In the genomic region with DNA sequence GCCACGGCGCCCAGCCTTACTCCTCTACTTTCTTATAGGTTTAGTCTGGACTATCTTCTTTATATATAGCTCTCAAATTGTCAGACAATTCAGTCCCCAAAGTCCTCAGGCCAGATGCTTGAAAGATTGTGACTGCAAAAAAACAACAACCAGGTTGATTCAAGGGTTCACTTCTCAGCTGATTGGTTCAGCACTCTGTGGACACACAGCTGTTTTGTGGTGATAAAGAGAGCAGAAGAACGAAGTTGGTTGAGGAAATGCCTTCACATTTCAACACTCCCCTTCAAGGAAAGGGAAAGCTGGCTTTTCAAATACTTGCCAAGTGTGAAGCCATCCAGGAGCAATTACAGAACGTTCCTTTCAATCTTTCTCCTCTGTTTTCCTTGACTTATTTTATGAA, we compare ENCODE assay signal across 15 cellular contexts.
DNase-seq lines count a peak whose midpoint lies in the region; ATAC-seq and TF ChIP-seq lines count a peak whose summit lies in the region.
"Had no signal": no experiment of that assay in that cellular context is flagged by ENCODE, and none has a peak within 500 bp of the region (broad histone marks: within the 10 kb centered on the region; RNA-seq: fewer than 3 reads in every experiment).

No MANE protein-coding gene starts in this region.

- intact Hi-C loops in Right ventricle myocardium superior (cut with DNase I) (no loop called here), lower lobe of right lung (cut with DNase I) (no loop called here)

- H3K9me3 ChIP-seq in right atrium auricular region (no peaks in the 10 kb centered on the region), lower lobe of right lung (no peaks in the 10 kb centered on the region)

- peaks cover 11% of the 10 kb centered on the region for H3K27me3 Mint-ChIP-seq in activated CD8-positive, alpha-beta memory T cell treated with anti-CD3 and anti-CD28 coated beads, Interleukin-2, amount 10 ng/mL, durations not matched to agents 7 days and 5 days
- peaks cover 23% of the 10 kb centered on the region for H3K27me3 Mint-ChIP-seq in stimulated activated memory B cell treated with anti-CD40 and anti-IgM and Interleukin-4, amounts not matched to agents 10 μg/mL and 1 μg/mL and 100 μg/mL, for 72 hours

- CTCF ChIA-PET in activated CD8-positive, alpha-beta memory T cell treated with anti-CD3 and anti-CD28 coated beads, Interleukin-2, amount 10 ng/mL, durations not matched to agents 7 days and 5 days (lab: Charles Lee) = no interaction called here

- no peaks in the 10 kb centered on the region for H3K27me3 ChIP-seq in right atrium auricular region
- no peaks in the 10 kb centered on the region for H3K27me3 ChIP-seq in lower lobe of right lung (ENCODE audit: low read depth)
- H3K27me3 ChIP-seq in brain microvascular endothelial cell (replicated peaks) = no peaks in the 10 kb centered on the region

- H3K36me3 Mint-ChIP-seq in activated CD8-positive, alpha-beta memory T cell treated with anti-CD3 and anti-CD28 coated beads, Interleukin-2, amount 10 ng/mL, durations not matched to agents 7 days and 5 days = no peaks in the 10 kb centered on the region
- no peaks in the 10 kb centered on the region for H3K36me3 Mint-ChIP-seq in stimulated activated memory B cell treated with anti-CD40 and anti-IgM and Interleukin-4, amounts not matched to agents 10 μg/mL and 1 μg/mL and 100 μg/mL, for 72 hours
- H3K36me3 Mint-ChIP-seq: activated naive CD8-positive, alpha-beta T cell treated with anti-CD3 and anti-CD28 coated beads for 36 hours had no signal

- in situ Hi-C loops in brain microvascular endothelial cell (cut with HindIII; ENCODE audit: low pct_ligation_motif_present, low sequenced_read_pairs) = no loop called here

- H3K36me3 ChIP-seq in right atrium auricular region (no peaks in the 10 kb centered on the region), lower lobe of right lung (no peaks in the 10 kb centered on the region), brain microvascular endothelial cell (replicated peaks) (no peaks in the 10 kb centered on the region)

- no peaks in the 10 kb centered on the region for H3K9me3 Mint-ChIP-seq in activated CD8-positive, alpha-beta memory T cell treated with anti-CD3 and anti-CD28 coated beads, Interleukin-2, amount 10 ng/mL, durations not matched to agents 7 days and 5 days (ENCODE audit: low read depth)
- no peaks in the 10 kb centered on the region for H3K9me3 Mint-ChIP-seq in stimulated activated memory B cell treated with anti-CD40 and anti-IgM and Interleukin-4, amounts not matched to agents 10 μg/mL and 1 μg/mL and 100 μg/mL, for 72 hours
- H3K9me3 Mint-ChIP-seq: activated CD8-positive, alpha-beta T cell treated with anti-CD3 and anti-CD28 coated beads for 36 hours; activated naive CD8-positive, alpha-beta T cell treated with anti-CD3 and anti-CD28 coated beads for 36 hours; neural crest cell had no signal

- no peak overlapping the region for H3K27ac Mint-ChIP-seq in activated CD8-positive, alpha-beta memory T cell treated with anti-CD3 and anti-CD28 coated beads, Interleukin-2, amount 10 ng/mL, durations not matched to agents 7 days and 5 days
- H3K27ac Mint-ChIP-seq in stimulated activated memory B cell treated with anti-CD40 and anti-IgM and Interleukin-4, amounts not matched to agents 10 μg/mL and 1 μg/mL and 100 μg/mL, for 72 hours = no peak overlapping the region
- H3K27ac Mint-ChIP-seq: activated CD8-positive, alpha-beta T cell treated with anti-CD3 and anti-CD28 coated beads for 36 hours; activated naive CD8-positive, alpha-beta T cell treated with anti-CD3 and anti-CD28 coated beads for 36 hours had no signal

- TF ChIP-seq CTCF in right atrium auricular region (IDR thresholded peaks at IDR 0.05) (no peak), choroid plexus epithelial cell (conservative IDR thresholded peaks at IDR 0.05; ENCODE audit: low read depth, low read length) (no peak), lower lobe of right lung (IDR thresholded peaks at IDR 0.05) (no peak), brain microvascular endothelial cell (IDR thresholded peaks at IDR 0.05; ENCODE audit: low read depth, low read length, missing control alignments) (no peak)

- H3K4me1 Mint-ChIP-seq in activated CD8-positive, alpha-beta memory T cell treated with anti-CD3 and anti-CD28 coated beads, Interleukin-2, amount 10 ng/mL, durations not matched to agents 7 days and 5 days = no peaks in the 10 kb centered on the region
- peaks cover under 1% of the 10 kb centered on the region for H3K4me1 Mint-ChIP-seq in stimulated activated memory B cell treated with anti-CD40 and anti-IgM and Interleukin-4, amounts not matched to agents 10 μg/mL and 1 μg/mL and 100 μg/mL, for 72 hours
- H3K4me1 Mint-ChIP-seq: activated naive CD8-positive, alpha-beta T cell treated with anti-CD3 and anti-CD28 coated beads for 36 hours had no signal

- H3K27ac ChIP-seq in right atrium auricular region (no peak overlapping the region), lower lobe of right lung (peak overlapping the region; percentile 48), brain microvascular endothelial cell (no peak overlapping the region)

- peaks cover 0 to 35% of the 10 kb centered on the region in 2 donors for H3K4me1 ChIP-seq in right atrium auricular region
- peaks cover 40% of the 10 kb centered on the region for H3K4me1 ChIP-seq in lower lobe of right lung

- ATAC-seq in Right ventricle myocardium superior (ENCODE audit: poor library complexity) (peak; percentile 48), lower lobe of right lung (peak; percentile 76 to 80)
- no peak for ATAC-seq in activated CD8-positive, alpha-beta memory T cell treated with anti-CD3 and anti-CD28 coated beads, Interleukin-2, amount 10 ng/mL, durations not matched to agents 7 days and 5 days
- ATAC-seq in stimulated activated memory B cell treated with anti-CD40 and anti-IgM and Interleukin-4, amounts not matched to agents 10 μg/mL and 1 μg/mL and 100 μg/mL, for 72 hours = no peak
- ATAC-seq: activated CD8-positive, alpha-beta T cell treated with anti-CD3 and anti-CD28 coated beads for 36 hours had no signal

- no peak for DNase-seq in Right ventricle myocardium superior
- DNase-seq in right atrium auricular region (ENCODE audit: low spot score) = no peak
- peak; percentile 86 for DNase-seq in choroid plexus epithelial cell (ENCODE audit: low read depth)
- no peak for DNase-seq in lower lobe of right lung
- no peak for DNase-seq in NCI-H1694 (lab: John Stamatoyannopoulos, UW)
- DNase-seq in activated CD8-positive, alpha-beta memory T cell treated with anti-CD3 and anti-CD28 coated beads, Interleukin-2, amount 10 ng/mL, durations not matched to agents 7 days and 5 days = no peak
- no peak for DNase-seq in brain microvascular endothelial cell
- DNase-seq: activated CD8-positive, alpha-beta T cell treated with anti-CD3 and anti-CD28 coated beads for 36 hours; activated naive CD8-positive, alpha-beta T cell treated with anti-CD3 and anti-CD28 coated beads for 36 hours; EL; NCI-H1105; stimulated activated CD4-positive, alpha-beta T cell treated with anti-CD3 and anti-CD28 coated beads, Interleukin-1b, Interleukin-23, amount 100 ng/mL, for 48 hours; stimulated activated naive CD4-positive, alpha-beta T cell treated with Interleukin-2 at 50 U/mL for 16 hours had no signal

- H3K4me3 Mint-ChIP-seq in activated CD8-positive, alpha-beta memory T cell treated with anti-CD3 and anti-CD28 coated beads, Interleukin-2, amount 10 ng/mL, durations not matched to agents 7 days and 5 days = no peak overlapping the region
- H3K4me3 Mint-ChIP-seq in stimulated activated memory B cell treated with anti-CD40 and anti-IgM and Interleukin-4, amounts not matched to agents 10 μg/mL and 1 μg/mL and 100 μg/mL, for 72 hours = no peak overlapping the region
- H3K4me3 Mint-ChIP-seq: activated CD8-positive, alpha-beta T cell treated with anti-CD3 and anti-CD28 coated beads for 36 hours; activated naive CD8-positive, alpha-beta T cell treated with anti-CD3 and anti-CD28 coated beads for 36 hours; neural crest cell had no signal

- no peak overlapping the region for H3K4me3 ChIP-seq in right atrium auricular region
- H3K4me3 ChIP-seq in choroid plexus epithelial cell (ENCODE audit: low read depth, low read length) = no peak overlapping the region
- no peak overlapping the region for H3K4me3 ChIP-seq in lower lobe of right lung
- no peak overlapping the region for H3K4me3 ChIP-seq in brain microvascular endothelial cell (ENCODE audit: low read depth, low read length)

Comparison
In these comparisons a context has a peak if more than half of its experiments do, and no peak if none do; other contexts are left out.
1. ATAC-seq: peak in Right ventricle myocardium superior (single experiment) and lower lobe of right lung (2 of 2); none in activated CD8-positive, alpha-beta memory T cell treated with anti-CD3 and anti-CD28 coated beads, Interleukin-2, amount 10 ng/mL, durations not matched to agents 7 days and 5 days (single experiment) and stimulated activated memory B cell treated with anti-CD40 and anti-IgM and Interleukin-4, amounts not matched to agents 10 μg/mL and 1 μg/mL and 100 μg/mL, for 72 hours (single experiment).